ENCODE assay signal across 16 cellular contexts in genomic region chrX:112527903-112528302, GRCh38.
DNase-seq lines count a peak whose midpoint lies in the region; ATAC-seq, FAIRE-seq and TF ChIP-seq lines count a peak whose summit lies in the region.
"Had no signal": no experiment of that assay in that cellular context is flagged by ENCODE, and none has a peak within 500 bp of the region (broad histone marks: within the 10 kb centered on the region; RNA-seq: fewer than 3 reads in every experiment).

No MANE protein-coding gene starts in this region.

- H3K9me1 ChIP-seq in IMR-90 (ENCODE audit: insufficient read depth, low read length): no peaks in the 10 kb centered on the region

- no peaks in the 10 kb centered on the region for H3K23me2 ChIP-seq in H1 (ENCODE audit: low read depth, low read length)

- no peaks in the 10 kb centered on the region for H3K36me3 ChIP-seq in right atrium auricular region
- H3K36me3 ChIP-seq in IMR-90 (ENCODE audit: control insufficient read depth, insufficient read depth, low read length): no peaks in the 10 kb centered on the region
- H3K36me3 ChIP-seq in H1 (ENCODE audit: control insufficient read depth in 2 of 4, insufficient read depth in 4 of 4, low read length in 3 of 4): no peaks in the 10 kb centered on the region
- no peaks in the 10 kb centered on the region for H3K36me3 ChIP-seq in ascending aorta
- H3K36me3 ChIP-seq: BLaER1, HAP-1 had no signal

- H2BK15ac ChIP-seq in IMR-90 (ENCODE audit: low read depth, low read length) (no peak overlapping the region), H1 (ENCODE audit: low read length) (no peak overlapping the region)

- POLR2A ChIA-PET in IMR-90 (lab: Charles Lee; ENCODE audit: unreplicated experiment) (no interaction called here), H1 (lab: Charles Lee; ENCODE audit: partially characterized antibody) (no interaction called here)

- no peak overlapping the region for H3K18ac ChIP-seq in IMR-90 (ENCODE audit: low read depth, low read length)
- no peak overlapping the region for H3K18ac ChIP-seq in H1 (ENCODE audit: extremely low read depth, low read length)

- H4K91ac ChIP-seq in IMR-90 (ENCODE audit: insufficient read depth, low read depth, low read length): no peak overlapping the region
- H4K91ac ChIP-seq in H1 (replicated peaks; ENCODE audit: insufficient read length, low read length): no peak overlapping the region

- no peaks in the 10 kb centered on the region for H3K79me2 ChIP-seq in H1 (ENCODE audit: control insufficient read depth in 1 of 2, insufficient read depth in 2 of 2, low read length in 2 of 2)

- peaks cover 0 to 14% of the 10 kb centered on the region in 2 donors for H3K9me3 ChIP-seq in right atrium auricular region
- H3K9me3 ChIP-seq in IMR-90 (ENCODE audit: control insufficient read depth, insufficient read depth, low read length): no peaks in the 10 kb centered on the region; the same call in 1 of the 2 replicates
- no peaks in the 10 kb centered on the region for H3K9me3 ChIP-seq in H1 (ENCODE audit: insufficient read depth in 2 of 2, low read depth in 1 of 2, low read length in 1 of 2)
- H3K9me3 ChIP-seq in ascending aorta: no peaks in the 10 kb centered on the region
- H3K9me3 ChIP-seq: HAP-1 had no signal

- no peak overlapping the region for H3K56ac ChIP-seq in IMR-90 (ENCODE audit: extremely low read depth, insufficient read depth, low read length)
- H3K56ac ChIP-seq in H1 (replicated peaks; ENCODE audit: insufficient read length, low read depth, low read length): no peak overlapping the region

- no peak overlapping the region for H2AK5ac ChIP-seq in IMR-90 (ENCODE audit: low read depth, low read length)
- no peak overlapping the region for H2AK5ac ChIP-seq in H1 (ENCODE audit: low read depth, low read length)

- H3K4me1 ChIP-seq in right atrium auricular region: no peaks in the 10 kb centered on the region
- no peaks in the 10 kb centered on the region for H3K4me1 ChIP-seq in IMR-90 (ENCODE audit: control insufficient read depth, insufficient read depth, low read length)
- H3K4me1 ChIP-seq in H1 (replicated peaks in 1 of 4; ENCODE audit: control insufficient read depth in 3 of 4, insufficient read depth in 4 of 4, low read length in 3 of 4): no peaks in the 10 kb centered on the region
- H3K4me1 ChIP-seq in ascending aorta: no peaks in the 10 kb centered on the region
- H3K4me1 ChIP-seq: BLaER1, HAP-1 had no signal

- TF ChIP-seq EP300 in H1 (IDR thresholded peaks at IDR 0.05; ENCODE audit: borderline replicate concordance in 1 of 2, low read depth in 2 of 2, low read length in 2 of 2): no peak

- H2BK20ac ChIP-seq in IMR-90 (ENCODE audit: low read depth, low read length) (no peak overlapping the region), H1 (ENCODE audit: low read length) (no peak overlapping the region)

- in situ Hi-C loops in IMR-90 (cut with MboI; ENCODE audit: low sequenced_read_pairs): no loop called here

- no peak overlapping the region for H3K14ac ChIP-seq in IMR-90 (replicated peaks; ENCODE audit: low read depth, low read length)
- no peak overlapping the region for H3K14ac ChIP-seq in H1 (ENCODE audit: insufficient read length)

- DNase-seq in Right ventricle myocardium superior: no peak
- no peak for DNase-seq in right atrium auricular region (ENCODE audit: low spot score)
- no peak for DNase-seq in IMR-90
- no peak for DNase-seq in H1 (ENCODE audit: low read depth in 1 of 2, low spot score in 2 of 2)
- no peak for DNase-seq in ureter (ENCODE audit: low spot score)
- no peak for DNase-seq in ascending aorta (ENCODE audit: low spot score in 2 of 2)
- DNase-seq: CD4-positive, alpha-beta memory T cell; DMS153; DMS79; GDM1; GOT3 had no signal

- H3K27me3 ChIP-seq in right atrium auricular region (no peaks in the 10 kb centered on the region), IMR-90 (ENCODE audit: control insufficient read depth, insufficient read depth, low read length) (no peaks in the 10 kb centered on the region), H1 (replicated peaks in 1 of 4; ENCODE audit: control insufficient read depth in 3 of 4, extremely low read depth in 1 of 4, insufficient read depth in 3 of 4, low read length in 3 of 4) (no peaks in the 10 kb centered on the region), ascending aorta (no peaks in the 10 kb centered on the region)

- H2BK12ac ChIP-seq in H1 (ENCODE audit: low read depth, low read length): no peak overlapping the region

- FAIRE-seq in H1 (lab: Jason Lieb, UNC): peak; percentile 91
- FAIRE-seq: GM12892, GM18507, HepG2 had no signal

- BruUV-seq in IMR-90 (replicated peaks; lab: Mats Ljungman, UMichigan): no TSS peak

- CTCF ChIA-PET in IMR-90 (lab: Yijun Ruan, JAX) (no interaction called here), H1 (lab: Charles Lee; ENCODE audit: partially characterized antibody) (no interaction called here)

- no peak for TF ChIP-seq CTCF in right atrium auricular region (IDR thresholded peaks at IDR 0.05)
- no peak for TF ChIP-seq CTCF in IMR-90 (conservative IDR thresholded peaks at IDR 0.05; ENCODE audit: low read depth, low read length)
- no peak for TF ChIP-seq CTCF in H1 (IDR thresholded peaks at IDR 0.05; ENCODE audit: control extremely low read depth in 1 of 3, insufficient read depth in 1 of 3, low read depth in 1 of 3, low read length in 3 of 3)
- no peak for TF ChIP-seq CTCF in ascending aorta (IDR thresholded peaks at IDR 0.05)

- H4K5ac ChIP-seq in IMR-90 (ENCODE audit: low read depth, low read length) (no peak overlapping the region), H1 (ENCODE audit: insufficient read length, low read depth, low read length) (no peak overlapping the region)

- dilution Hi-C loops in IMR-90 (cut with HindIII; ENCODE audit: low sequenced_read_pairs, unreplicated experiment): no loop called here

- H3K9ac ChIP-seq in IMR-90 (ENCODE audit: low read depth, low read length) (no peak overlapping the region), H1 (replicated peaks in 1 of 4; ENCODE audit: extremely low read depth in 1 of 4, low read depth in 3 of 4, low read length in 3 of 4) (no peak overlapping the region)
- H3K9ac ChIP-seq: BLaER1 had no signal

- H2BK5ac ChIP-seq in IMR-90 (ENCODE audit: low read depth, low read length, poor library complexity, severe bottlenecking) (no peak overlapping the region), H1 (ENCODE audit: low read depth, low read length) (no peak overlapping the region)

- H4K8ac ChIP-seq in IMR-90 (ENCODE audit: low read depth in 2 of 2, low read length in 2 of 2) (no peak overlapping the region), H1 (ENCODE audit: extremely low read depth, insufficient read depth, low read length) (no peak overlapping the region)

- H3K79me1 ChIP-seq in IMR-90 (ENCODE audit: low read depth in 1 of 2, low read length in 2 of 2) (no peaks in the 10 kb centered on the region), H1 (ENCODE audit: low read depth, low read length) (no peaks in the 10 kb centered on the region)

- H3K27ac ChIP-seq in right atrium auricular region (no peak overlapping the region), IMR-90 (ENCODE audit: insufficient read depth, low read length) (no peak overlapping the region), H1 (ENCODE audit: low read depth, low read length) (no peak overlapping the region), ascending aorta (no peak overlapping the region)
- H3K27ac ChIP-seq: BLaER1 had no signal

- ATAC-seq in Right ventricle myocardium superior (ENCODE audit: poor library complexity) (peak; percentile 45), IMR-90 (ENCODE audit: low read depth) (no peak)
- ATAC-seq: HepG2 had no signal

- H3K4ac ChIP-seq in IMR-90 (ENCODE audit: low read depth, low read length): no peak overlapping the region
- no peak overlapping the region for H3K4ac ChIP-seq in H1 (replicated peaks; ENCODE audit: insufficient read length, low read depth, low read length)

- H2AFZ ChIP-seq in IMR-90 (replicated peaks; ENCODE audit: low read length, poor library complexity): no peak overlapping the region
- H2AFZ ChIP-seq in H1 (ENCODE audit: low read length): no peak overlapping the region

- H3K4me3 ChIP-seq in right atrium auricular region (no peak overlapping the region), IMR-90 (ENCODE audit: insufficient read depth, low read depth, low read length) (no peak overlapping the region), H1 (ENCODE audit: extremely low read depth in 1 of 4, insufficient read depth in 2 of 4, low read depth in 3 of 4, low read length in 4 of 4) (no peak overlapping the region), ascending aorta (no peak overlapping the region)
- H3K4me3 ChIP-seq: BLaER1, HAP-1 had no signal

- H3K4me2 ChIP-seq in IMR-90 (ENCODE audit: low read depth, low read length): no peak overlapping the region
- H3K4me2 ChIP-seq in H1 (ENCODE audit: insufficient read depth in 1 of 2, low read depth in 2 of 2, low read length in 2 of 2): no peak overlapping the region
- H3K4me2 ChIP-seq: BLaER1 had no signal

- intact Hi-C loops in Right ventricle myocardium superior (cut with DNase I): no loop called here
- intact Hi-C loops in IMR-90 (cut with micrococcal nuclease): no loop called here
- intact Hi-C loops in ascending aorta (cut with DNase I): no loop called here

- H4K20me1 ChIP-seq in IMR-90 (ENCODE audit: insufficient read depth, low read length) (no peaks in the 10 kb centered on the region), H1 (replicated peaks in 1 of 2; ENCODE audit: control insufficient read depth in 1 of 2, insufficient read depth in 2 of 2, low read length in 2 of 2) (no peaks in the 10 kb centered on the region)
- H4K20me1 ChIP-seq: BLaER1 had no signal

- no peak for TF ChIP-seq RAD21 in IMR-90 (IDR thresholded peaks at IDR 0.05; ENCODE audit: low read length)
- no peak for TF ChIP-seq RAD21 in H1 (IDR thresholded peaks at IDR 0.05 in 1 of 2, conservative IDR thresholded peaks at IDR 0.05 in 1 of 2; ENCODE audit: low read depth in 2 of 2, low read length in 2 of 2)

- H2BK120ac ChIP-seq in IMR-90 (ENCODE audit: low read depth, low read length) (no peak overlapping the region), H1 (replicated peaks; ENCODE audit: low read depth, low read length) (no peak overlapping the region)

- H3K23ac ChIP-seq in IMR-90 (ENCODE audit: low read depth, low read length): no peak overlapping the region
- H3K23ac ChIP-seq in H1 (ENCODE audit: insufficient read length): no peak overlapping the region

- TF ChIP-seq POLR2A in IMR-90 (IDR thresholded peaks at IDR 0.05; ENCODE audit: low read depth, low read length) (no peak), H1 (IDR thresholded peaks at IDR 0.05; ENCODE audit: control extremely low read depth in 1 of 2, low read depth in 2 of 2, low read length in 2 of 2) (no peak)

- H2AK9ac ChIP-seq in IMR-90 (replicated peaks; ENCODE audit: low read depth, low read length, poor library complexity): no peak overlapping the region

TF ChIP-seq in IMR-90, 13 proteins besides CTCF, POLR2A, EP300 and RAD21:
- TF ChIP-seq CEBPB (IDR thresholded peaks at IDR 0.05; ENCODE audit: low read depth, low read length) (peak; percentile 20; the same call in 1 of the 2 replicates), NFE2L2 (IDR thresholded peaks at IDR 0.05; ENCODE audit: low read depth, low read length) (no peak)
TF ChIP-seq in IMR-90: peak in this region for 1.

TF ChIP-seq in H1, 55 proteins besides CTCF, POLR2A, EP300 and RAD21:
- no peak for TF ChIP-seq TEAD4 (IDR thresholded peaks at IDR 0.05; ENCODE audit: low read depth, low read length)
